Comparison of ENCODE assay signal across 22 cellular contexts in the genomic region with DNA sequence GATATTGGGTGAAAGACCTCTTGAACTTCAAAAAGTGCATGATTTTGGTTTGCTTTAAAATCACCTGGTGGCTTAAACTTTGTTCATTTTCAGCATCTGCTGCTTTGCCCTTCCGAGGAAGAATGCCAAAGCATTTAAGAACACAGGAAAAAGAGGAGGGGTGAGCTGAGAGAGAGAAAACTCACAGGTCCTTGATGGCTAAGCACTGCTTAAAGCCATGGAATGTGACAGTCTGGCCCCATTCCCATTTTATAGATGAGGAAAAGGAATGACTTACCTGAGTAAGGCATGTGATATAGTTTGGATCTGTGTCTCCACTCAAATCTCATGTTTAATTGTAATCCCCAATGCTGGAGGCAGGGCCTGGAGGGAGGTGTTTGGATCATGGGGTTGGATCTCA. TPM values are rescaled to one million over a fixed set of nuclear protein-coding genes. Genes with fewer than 3 reads are reported as not detected.
"Had no signal": no experiment of that assay in that cellular context is flagged by ENCODE, and none has a peak within 500 bp of the region (broad histone marks: within the 10 kb centered on the region; RNA-seq: fewer than 3 reads in every experiment).

No MANE protein-coding gene starts in this region.

- H3K9me3 ChIP-seq: SJSA1 had no signal

- H3K4me3 ChIP-seq: MG63, SJSA1, SK-N-MC had no signal

- DNase-seq: Karpas-422, KG1, MG63, NCI-H1092, NCI-H1436, NCI-H187, NCI-H2029, NCI-H2081 treated with DMSO at 0.1 percent for 48 hours, NCI-H2171, NCI-H226, NCI-H446, NCI-H510A, NCI-H524 treated with DMSO at 0.1 percent for 48 hours, NCI-H69, NCI-H774, Right ventricle myocardium superior, RPMI8226, SIG-M5 had no signal

- H3K27me3 ChIP-seq: MG63, SJSA1 had no signal

- H3K27ac ChIP-seq: SJSA1, SK-N-MC had no signal

- H3K36me3 ChIP-seq: MG63, SJSA1 had no signal

- FAIRE-seq: RCC 7860 had no signal

RNA-seq across cellular contexts. Expression of a gene that starts 58.1 kb away (rescaled TPM):
- total RNA-seq: HT-29 had no signal
